Comparison of ENCODE assay signal across 18 cellular contexts in genomic region chr6:170355661-170356060, GRCh38.
"Had no signal": no experiment of that assay in that cellular context is flagged by ENCODE, and none has a peak within 500 bp of the region (broad histone marks: within the 10 kb centered on the region; RNA-seq: fewer than 3 reads in every experiment).

No MANE protein-coding gene starts in this region.

- DNase-seq: dorsolateral prefrontal cortex; effector CD4-positive, alpha-beta T cell; hypothalamus; left ventricle myocardium superior; lower lobe of right lung; naive thymus-derived CD8-positive, alpha-beta T cell; right lobe of liver; small intestine; stimulated activated CD4-positive, alpha-beta T cell treated with anti-CD3 and anti-CD28 coated beads, Interleukin-15, amount 100 ng/mL, for 24 hours; stimulated activated CD4-positive, alpha-beta T cell treated with anti-CD3 and anti-CD28 coated beads, Interleukin-2, amount 100 ng/mL, for 48 hours; stimulated activated naive B cell treated with anti-CD40 and anti-IgM and Interleukin-4, amounts not matched to agents 10 μg/mL and 1 μg/mL and 100 μg/mL, for 72 hours; upper lobe of right lung; uterus had no signal

- H3K27ac ChIP-seq: dorsolateral prefrontal cortex, lower lobe of right lung, parathyroid adenoma, right lobe of liver, thoracic aorta, tibial nerve, upper lobe of right lung, uterus had no signal

- H3K9ac ChIP-seq: parathyroid adenoma had no signal

- ATAC-seq: left ventricle myocardium superior; lower lobe of right lung; naive thymus-derived CD8-positive, alpha-beta T cell; right lobe of liver; stimulated activated naive B cell treated with anti-CD40 and anti-IgM and Interleukin-4, amounts not matched to agents 10 μg/mL and 1 μg/mL and 100 μg/mL, for 72 hours; upper lobe of right lung had no signal

- FAIRE-seq: frontal cortex, keratinocyte, small intestine had no signal

- H3K9me3 ChIP-seq: lower lobe of right lung, right lobe of liver, thoracic aorta, tibial nerve, upper lobe of right lung, uterus had no signal

- H3K4me1 ChIP-seq: parathyroid adenoma, right lobe of liver, tibial nerve, upper lobe of right lung, uterus had no signal

- H3K27me3 ChIP-seq: dorsolateral prefrontal cortex, right lobe of liver, tibial nerve, upper lobe of right lung, uterus had no signal

- H2AFZ ChIP-seq: parathyroid adenoma had no signal

- H3K4me3 ChIP-seq: dorsolateral prefrontal cortex, lower lobe of right lung, right lobe of liver, thoracic aorta, tibial nerve, upper lobe of right lung, uterus had no signal

- H3K36me3 ChIP-seq: uterus had no signal
